ENCODE assay signal across 7 cellular contexts in the genomic region with DNA sequence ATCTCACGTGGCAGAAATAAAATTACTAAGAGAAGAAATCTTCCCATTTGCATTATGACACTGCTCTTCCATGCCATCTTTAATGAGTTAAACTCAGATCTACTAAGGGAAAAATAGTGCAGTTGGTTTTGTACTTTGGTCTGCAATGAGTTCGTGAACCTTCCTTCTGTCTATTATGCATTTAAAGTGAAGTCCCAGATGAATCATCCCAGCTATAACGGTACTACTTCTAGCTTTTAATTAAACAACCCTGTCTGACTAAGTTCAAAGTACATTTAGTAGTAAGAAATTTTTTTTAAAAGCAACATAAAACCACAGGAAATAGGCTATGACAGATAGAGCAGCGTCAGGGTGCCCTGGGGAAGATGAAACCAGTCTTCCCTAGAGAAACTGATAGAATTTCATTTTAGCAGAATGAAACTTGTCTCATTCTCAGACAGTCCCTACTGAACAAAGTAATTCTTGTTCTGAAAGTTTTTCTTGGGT. TPM values are rescaled to one million over a fixed set of nuclear protein-coding genes. Genes with fewer than 3 reads are reported as not detected.
DNase-seq lines count a peak whose midpoint lies in the region; ATAC-seq, FAIRE-seq and TF ChIP-seq lines count a peak whose summit lies in the region.

No MANE protein-coding gene starts in this region.

- H3K27ac Mint-ChIP-seq in astrocyte (ENCODE audit: unreplicated experiment) = no peak overlapping the region

- peaks cover 0 to 5% (median 0%) of the 10 kb centered on the region in 4 donors for H3K4me1 ChIP-seq in Peyer's patch
- peaks cover 5% of the 10 kb centered on the region for H3K4me1 ChIP-seq in astrocyte (ENCODE audit: insufficient read depth, low read length)

- H3K9me3 Mint-ChIP-seq in astrocyte (ENCODE audit: unreplicated experiment) = no peaks in the 10 kb centered on the region

- TF ChIP-seq CTCF in Peyer's patch (IDR thresholded peaks at IDR 0.05) (no peak), astrocyte (IDR thresholded peaks at IDR 0.05; ENCODE audit: insufficient read depth, low read depth, low read length) (no peak)

- peak overlapping the region in 3 of 4 donors; percentile 58 to 65 (median 62) for H3K27ac ChIP-seq in Peyer's patch
- no peak overlapping the region for H3K27ac ChIP-seq in astrocyte (ENCODE audit: low read depth, low read length)

- ATAC-seq in GM21447 (IDR thresholded peaks at IDR 0.05; ENCODE audit: unreplicated experiment) (peak; percentile 76), HG03175 (IDR thresholded peaks at IDR 0.05; ENCODE audit: unreplicated experiment) (no peak)

- H3K4me2 ChIP-seq in astrocyte (ENCODE audit: low read length) = peak overlapping the region; percentile 62

- peak in 1 of 3 donors; percentile 60 for DNase-seq in Peyer's patch
- DNase-seq in astrocyte (ENCODE audit: low read depth) = peak; percentile 79
- peak; percentile 35 to 50 for DNase-seq in stimulated activated CD4-positive, alpha-beta T cell treated with anti-CD3 and anti-CD28 coated beads, Interleukin-15, amount 100 ng/mL, for 48 hours (ENCODE audit: low read depth in 2 of 2)
- DNase-seq in RPMI8226 = no peak
- DNase-seq in dermis blood vessel endothelial cell = no peak

- peak overlapping the region in 2 of 4 donors; percentile 41 to 50 for H3K4me3 ChIP-seq in Peyer's patch
- H3K4me3 ChIP-seq in astrocyte (ENCODE audit: insufficient read depth, low read depth, low read length) = no peak overlapping the region

- TF ChIP-seq POLR2A in Peyer's patch (IDR thresholded peaks at IDR 0.05) = peak; percentile 44 to 66

- FAIRE-seq in astrocyte (lab: Jason Lieb, UNC) = no peak

- H3K9me3 ChIP-seq in Peyer's patch = no peaks in the 10 kb centered on the region
- H3K9me3 ChIP-seq in astrocyte (ENCODE audit: insufficient read depth, low read depth, low read length) = no peaks in the 10 kb centered on the region

- H3K27me3 Mint-ChIP-seq in astrocyte (ENCODE audit: low read depth, unreplicated experiment) = peaks cover 3% of the 10 kb centered on the region

- H3K9ac ChIP-seq in astrocyte (ENCODE audit: low read length) = no peak overlapping the region

- H3K36me3 ChIP-seq in Peyer's patch (no peaks in the 10 kb centered on the region), astrocyte (ENCODE audit: insufficient read depth, low read length) (no peaks in the 10 kb centered on the region)

- peaks cover 3% of the 10 kb centered on the region for H3K4me1 Mint-ChIP-seq in astrocyte (ENCODE audit: low read depth, unreplicated experiment)

- no peaks in the 10 kb centered on the region for H3K79me2 ChIP-seq in astrocyte (ENCODE audit: insufficient read depth, low read length)

- H3K27me3 ChIP-seq in Peyer's patch (no peaks in the 10 kb centered on the region), astrocyte (ENCODE audit: insufficient read depth, low read length) (peaks cover 2% of the 10 kb centered on the region)

- no peaks in the 10 kb centered on the region for H3K36me3 Mint-ChIP-seq in astrocyte (ENCODE audit: low read depth, unreplicated experiment)

- no peak overlapping the region for H2AFZ ChIP-seq in astrocyte (ENCODE audit: low read depth, low read length)

- H4K20me1 ChIP-seq in astrocyte (ENCODE audit: insufficient read depth, low read length) = no peaks in the 10 kb centered on the region

- no peak overlapping the region for H3K4me3 Mint-ChIP-seq in astrocyte (ENCODE audit: unreplicated experiment)

RNA-seq across cellular contexts. Expression of a gene that starts 1.8 kb away (rescaled TPM):
- total RNA-seq in Peyer's patch (100 to 1,000 TPM in 3 of 4 donors, 1 to 10 TPM in 1; 5.0 to 684 (median 290) TPM), astrocyte (not detected in 2 replicates), dermis blood vessel endothelial cell (not detected in 2 replicates)

RNA-seq across cellular contexts. Expression of a gene that starts 40.4 kb away (rescaled TPM):
- total RNA-seq in Peyer's patch (10 to 100 TPM; 19.4 to 49.5 (median 31.3) TPM), astrocyte (36.2 TPM in 2 replicates), dermis blood vessel endothelial cell (67.7 and 69.2 TPM in 2 replicates)

RNA-seq across cellular contexts. Expression of a gene that starts 46.6 kb away (rescaled TPM):
- total RNA-seq in Peyer's patch = 100 to 1,000 TPM in 3 of 4 donors, 1 to 10 TPM in 1; 9.9 to 242 (median 143) TPM
- 51.2 and 55.2 TPM in 2 replicates for total RNA-seq in astrocyte
- total RNA-seq in dermis blood vessel endothelial cell = 258 and 324 TPM in 2 replicates

Comparison
In these comparisons a context has a peak if more than half of its experiments do, and no peak if none do; other contexts are left out.
1. DNase-seq: peak in astrocyte (single experiment) and stimulated activated CD4-positive, alpha-beta T cell treated with anti-CD3 and anti-CD28 coated beads, Interleukin-15, amount 100 ng/mL, for 48 hours (2 of 2); none in RPMI8226 (single experiment) and dermis blood vessel endothelial cell (single experiment).